Comparison of ENCODE assay signal across 10 cellular contexts in the genomic region with DNA sequence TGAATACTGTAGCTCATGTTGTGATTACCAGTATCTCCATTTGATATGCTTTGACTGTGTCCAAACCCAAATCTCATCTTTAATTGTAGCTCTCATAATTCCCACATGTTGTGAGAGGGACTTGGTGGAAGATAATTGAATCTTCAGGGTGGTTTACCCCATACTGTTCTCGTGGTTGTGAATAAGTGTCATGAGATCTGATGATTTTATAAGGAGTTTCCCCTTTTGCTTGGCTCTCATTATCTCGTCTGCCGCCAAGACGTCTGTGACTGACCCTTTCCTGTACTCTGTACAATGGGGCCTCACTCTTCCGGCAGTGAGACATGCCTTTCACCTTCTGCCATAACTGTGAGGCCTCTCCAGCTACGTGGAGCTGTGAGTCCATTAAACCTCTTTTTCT. TPM values are rescaled to one million over a fixed set of nuclear protein-coding genes. Genes with fewer than 3 reads are reported as not detected.
DNase-seq lines count a peak whose midpoint lies in the region; ATAC-seq and TF ChIP-seq lines count a peak whose summit lies in the region.
"Had no signal": no experiment of that assay in that cellular context is flagged by ENCODE, and none has a peak within 500 bp of the region (broad histone marks: within the 10 kb centered on the region; RNA-seq: fewer than 3 reads in every experiment).

No MANE protein-coding gene starts in this region.

- H3K4me1 ChIP-seq in colonic mucosa (peaks cover 15% of the 10 kb centered on the region), tibial artery (peaks cover 0 to 85% (median 22%) of the 10 kb centered on the region in 4 donors)

- TF ChIP-seq CTCF in colonic mucosa (IDR thresholded peaks at IDR 0.05) (no peak), tibial artery (IDR thresholded peaks at IDR 0.05) (no peak)

- H3K9ac ChIP-seq in colonic mucosa (ENCODE audit: low read depth in 2 of 2, low read length in 2 of 2) = no peak overlapping the region

- H3K4me3 ChIP-seq in colonic mucosa (no peak overlapping the region), tibial artery (no peak overlapping the region)
- H3K4me3 ChIP-seq: lung had no signal

- ATAC-seq in GM18868 (IDR thresholded peaks at IDR 0.05; ENCODE audit: unreplicated experiment) = peak; percentile 43
- ATAC-seq in SK-N-SH treated with all-trans-retinoic acid at 6 μM for 48 hours = no peak
- no peak for ATAC-seq in GM18519 (IDR thresholded peaks at IDR 0.05; ENCODE audit: low FRiP score, unreplicated experiment)

- H3K9me3 ChIP-seq in colonic mucosa = no peaks in the 10 kb centered on the region
- H3K9me3 ChIP-seq in tibial artery = no peaks in the 10 kb centered on the region

- intact Hi-C loops in colonic mucosa (cut with DNase I) (loop anchor here (10.0 kb wide), 1 partner anchor 58 kb away; a partner anchor contains a TSS), tibial artery (cut with DNase I; ENCODE audit: low total_unique reads) (loop anchor here (10.0 kb wide), 1 partner anchor 62 kb away; no protein-coding TSS in a partner anchor)

- H3K36me3 ChIP-seq in colonic mucosa (no peaks in the 10 kb centered on the region), tibial artery (no peaks in the 10 kb centered on the region)

- no peaks in the 10 kb centered on the region for H3K27me3 ChIP-seq in colonic mucosa
- H3K27me3 ChIP-seq in tibial artery = no peaks in the 10 kb centered on the region

- DNase-seq in NCI-H69 (lab: John Stamatoyannopoulos, UW) (peak; percentile 39), colonic mucosa (no peak), pulmonary artery endothelial cell (ENCODE audit: low read depth, low spot score) (peak; percentile 63), tibial artery (no peak), substantia nigra (lab: John Stamatoyannopoulos, UW) (no peak)
- DNase-seq: T1000 had no signal

- H3K27ac ChIP-seq in colonic mucosa (peak overlapping the region; percentile 20), tibial artery (no peak overlapping the region), substantia nigra (ENCODE audit: low read depth, low read length, poor library complexity, severe bottlenecking) (no peak overlapping the region)

TF ChIP-seq in SK-N-SH treated with all-trans-retinoic acid at 6 μM for 48 hours, 23 proteins besides CTCF, POLR2A, EP300 and RAD21:
- no peak for TF ChIP-seq TOX (CRISPR knock-in tag; IDR thresholded peaks at IDR 0.05; ENCODE audit: borderline replicate concordance)
- no peak for TF ChIP-seq ZNF565 (CRISPR knock-in tag; conservative IDR thresholded peaks at IDR 0.05; ENCODE audit: low read depth)
- TF ChIP-seq PPARA (CRISPR knock-in tag; IDR thresholded peaks at IDR 0.05; ENCODE audit: borderline replicate concordance) = no peak
- TF ChIP-seq CSDC2 (CRISPR knock-in tag; IDR thresholded peaks at IDR 0.05) = no peak
- TF ChIP-seq ZFP3 (CRISPR knock-in tag; IDR thresholded peaks at IDR 0.05) = no peak
- no peak for TF ChIP-seq ZNF70 (CRISPR knock-in tag; IDR thresholded peaks at IDR 0.05)
- TF ChIP-seq, protein P1, sequence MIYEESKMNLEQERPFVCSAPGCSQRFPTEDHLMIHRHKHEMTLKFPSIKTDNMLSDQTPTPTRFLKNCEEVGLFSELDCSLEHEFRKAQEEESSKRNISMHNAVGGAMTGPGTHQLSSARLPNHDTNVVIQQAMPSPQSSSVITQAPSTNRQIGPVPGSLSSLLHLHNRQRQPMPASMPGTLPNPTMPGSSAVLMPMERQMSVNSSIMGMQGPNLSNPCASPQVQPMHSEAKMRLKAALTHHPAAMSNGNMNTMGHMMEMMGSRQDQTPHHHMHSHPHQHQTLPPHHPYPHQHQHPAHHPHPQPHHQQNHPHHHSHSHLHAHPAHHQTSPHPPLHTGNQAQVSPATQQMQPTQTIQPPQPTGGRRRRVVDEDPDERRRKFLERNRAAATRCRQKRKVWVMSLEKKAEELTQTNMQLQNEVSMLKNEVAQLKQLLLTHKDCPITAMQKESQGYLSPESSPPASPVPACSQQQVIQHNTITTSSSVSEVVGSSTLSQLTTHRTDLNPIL (CRISPR knock-in tag; IDR thresholded peaks at IDR 0.05; ENCODE audit: low read depth) = no peak
- TF ChIP-seq, protein P2, sequence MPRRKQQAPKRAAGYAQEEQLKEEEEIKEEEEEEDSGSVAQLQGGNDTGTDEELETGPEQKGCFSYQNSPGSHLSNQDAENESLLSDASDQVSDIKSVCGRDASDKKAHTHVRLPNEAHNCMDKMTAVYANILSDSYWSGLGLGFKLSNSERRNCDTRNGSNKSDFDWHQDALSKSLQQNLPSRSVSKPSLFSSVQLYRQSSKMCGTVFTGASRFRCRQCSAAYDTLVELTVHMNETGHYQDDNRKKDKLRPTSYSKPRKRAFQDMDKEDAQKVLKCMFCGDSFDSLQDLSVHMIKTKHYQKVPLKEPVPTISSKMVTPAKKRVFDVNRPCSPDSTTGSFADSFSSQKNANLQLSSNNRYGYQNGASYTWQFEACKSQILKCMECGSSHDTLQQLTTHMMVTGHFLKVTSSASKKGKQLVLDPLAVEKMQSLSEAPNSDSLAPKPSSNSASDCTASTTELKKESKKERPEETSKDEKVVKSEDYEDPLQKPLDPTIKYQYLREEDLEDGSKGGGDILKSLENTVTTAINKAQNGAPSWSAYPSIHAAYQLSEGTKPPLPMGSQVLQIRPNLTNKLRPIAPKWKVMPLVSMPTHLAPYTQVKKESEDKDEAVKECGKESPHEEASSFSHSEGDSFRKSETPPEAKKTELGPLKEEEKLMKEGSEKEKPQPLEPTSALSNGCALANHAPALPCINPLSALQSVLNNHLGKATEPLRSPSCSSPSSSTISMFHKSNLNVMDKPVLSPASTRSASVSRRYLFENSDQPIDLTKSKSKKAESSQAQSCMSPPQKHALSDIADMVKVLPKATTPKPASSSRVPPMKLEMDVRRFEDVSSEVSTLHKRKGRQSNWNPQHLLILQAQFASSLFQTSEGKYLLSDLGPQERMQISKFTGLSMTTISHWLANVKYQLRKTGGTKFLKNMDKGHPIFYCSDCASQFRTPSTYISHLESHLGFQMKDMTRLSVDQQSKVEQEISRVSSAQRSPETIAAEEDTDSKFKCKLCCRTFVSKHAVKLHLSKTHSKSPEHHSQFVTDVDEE (CRISPR knock-in tag; IDR thresholded peaks at IDR 0.05) = no peak
- TF ChIP-seq SNAI2 (CRISPR knock-in tag; IDR thresholded peaks at IDR 0.05) = no peak

RNA-seq across cellular contexts. Expression of a gene that starts 59.3 kb away (rescaled TPM):
- total RNA-seq in colonic mucosa (100 to 1,000 TPM; 134 to 138 TPM), pulmonary artery endothelial cell (144 and 194 TPM in 2 replicates)

Comparison
In these comparisons a context has a peak if more than half of its experiments do, and no peak if none do; other contexts are left out.
1. DNase-seq: peak in NCI-H69 (single experiment) and pulmonary artery endothelial cell (single experiment); none in colonic mucosa (single experiment), tibial artery (0 of 2) and substantia nigra (0 of 49).